In the genomic region with DNA sequence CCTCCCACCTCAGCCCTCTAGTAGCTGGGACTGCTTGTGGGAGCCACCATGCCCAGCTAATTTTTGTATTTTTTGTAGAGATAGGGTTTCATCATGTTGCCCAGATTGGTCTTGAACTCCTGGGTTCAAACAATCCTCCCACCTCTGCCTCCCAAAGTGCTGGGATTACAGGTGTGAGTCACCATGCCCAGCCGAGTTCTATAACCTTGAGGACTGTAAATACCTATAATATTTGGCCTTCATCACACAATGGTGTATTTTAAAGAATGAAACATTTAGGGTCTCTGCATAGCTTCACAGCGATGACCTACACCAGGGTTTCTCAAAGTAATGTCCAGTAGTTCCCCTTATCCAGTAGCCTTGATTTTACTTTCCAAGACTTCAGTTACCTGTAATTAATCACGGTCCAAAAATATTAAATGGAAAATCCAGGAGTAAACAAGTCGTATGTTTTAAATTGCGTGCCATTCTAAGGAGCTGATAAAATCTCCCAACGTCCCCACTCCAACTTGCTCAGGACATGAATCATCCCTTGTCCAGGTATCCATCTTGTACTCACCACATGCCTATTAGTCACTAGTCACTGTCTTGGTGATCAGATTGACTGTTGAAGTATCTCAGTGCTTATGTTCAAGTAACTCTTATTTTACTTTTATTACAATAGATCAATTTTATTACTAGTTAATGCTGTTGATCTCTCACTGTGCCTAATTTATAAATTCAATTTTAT, we compare ENCODE assay signal across 1 cellular context.
TF ChIP-seq lines count a peak whose summit lies in the region.

No MANE protein-coding gene starts in this region.

TF ChIP-seq in K562, 482 proteins besides CTCF, POLR2A, EP300 and RAD21 (continued from another document):
- peak; percentile 37; the same call in 1 of the 2 replicates for TF ChIP-seq JUND (IDR thresholded peaks at IDR 0.05; ENCODE audit: borderline replicate concordance, low read depth, low read length)
- TF ChIP-seq JUND (tag; IDR thresholded peaks at IDR 0.05; ENCODE audit: borderline replicate concordance, low read depth, low read length): peak; percentile 28; the same call in 1 of the 3 replicates
- TF ChIP-seq, protein P1, sequence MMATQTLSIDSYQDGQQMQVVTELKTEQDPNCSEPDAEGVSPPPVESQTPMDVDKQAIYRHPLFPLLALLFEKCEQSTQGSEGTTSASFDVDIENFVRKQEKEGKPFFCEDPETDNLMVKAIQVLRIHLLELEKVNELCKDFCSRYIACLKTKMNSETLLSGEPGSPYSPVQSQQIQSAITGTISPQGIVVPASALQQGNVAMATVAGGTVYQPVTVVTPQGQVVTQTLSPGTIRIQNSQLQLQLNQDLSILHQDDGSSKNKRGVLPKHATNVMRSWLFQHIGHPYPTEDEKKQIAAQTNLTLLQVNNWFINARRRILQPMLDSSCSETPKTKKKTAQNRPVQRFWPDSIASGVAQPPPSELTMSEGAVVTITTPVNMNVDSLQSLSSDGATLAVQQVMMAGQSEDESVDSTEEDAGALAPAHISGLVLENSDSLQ (IDR thresholded peaks at IDR 0.05): peak; percentile 31; the same call in 1 of the 2 replicates
- 0 out of 2 replicates have a peak, but pooled peaks have one; percentile 25 for TF ChIP-seq ARID1B (IDR thresholded peaks at IDR 0.05)
- TF ChIP-seq, protein P2, sequence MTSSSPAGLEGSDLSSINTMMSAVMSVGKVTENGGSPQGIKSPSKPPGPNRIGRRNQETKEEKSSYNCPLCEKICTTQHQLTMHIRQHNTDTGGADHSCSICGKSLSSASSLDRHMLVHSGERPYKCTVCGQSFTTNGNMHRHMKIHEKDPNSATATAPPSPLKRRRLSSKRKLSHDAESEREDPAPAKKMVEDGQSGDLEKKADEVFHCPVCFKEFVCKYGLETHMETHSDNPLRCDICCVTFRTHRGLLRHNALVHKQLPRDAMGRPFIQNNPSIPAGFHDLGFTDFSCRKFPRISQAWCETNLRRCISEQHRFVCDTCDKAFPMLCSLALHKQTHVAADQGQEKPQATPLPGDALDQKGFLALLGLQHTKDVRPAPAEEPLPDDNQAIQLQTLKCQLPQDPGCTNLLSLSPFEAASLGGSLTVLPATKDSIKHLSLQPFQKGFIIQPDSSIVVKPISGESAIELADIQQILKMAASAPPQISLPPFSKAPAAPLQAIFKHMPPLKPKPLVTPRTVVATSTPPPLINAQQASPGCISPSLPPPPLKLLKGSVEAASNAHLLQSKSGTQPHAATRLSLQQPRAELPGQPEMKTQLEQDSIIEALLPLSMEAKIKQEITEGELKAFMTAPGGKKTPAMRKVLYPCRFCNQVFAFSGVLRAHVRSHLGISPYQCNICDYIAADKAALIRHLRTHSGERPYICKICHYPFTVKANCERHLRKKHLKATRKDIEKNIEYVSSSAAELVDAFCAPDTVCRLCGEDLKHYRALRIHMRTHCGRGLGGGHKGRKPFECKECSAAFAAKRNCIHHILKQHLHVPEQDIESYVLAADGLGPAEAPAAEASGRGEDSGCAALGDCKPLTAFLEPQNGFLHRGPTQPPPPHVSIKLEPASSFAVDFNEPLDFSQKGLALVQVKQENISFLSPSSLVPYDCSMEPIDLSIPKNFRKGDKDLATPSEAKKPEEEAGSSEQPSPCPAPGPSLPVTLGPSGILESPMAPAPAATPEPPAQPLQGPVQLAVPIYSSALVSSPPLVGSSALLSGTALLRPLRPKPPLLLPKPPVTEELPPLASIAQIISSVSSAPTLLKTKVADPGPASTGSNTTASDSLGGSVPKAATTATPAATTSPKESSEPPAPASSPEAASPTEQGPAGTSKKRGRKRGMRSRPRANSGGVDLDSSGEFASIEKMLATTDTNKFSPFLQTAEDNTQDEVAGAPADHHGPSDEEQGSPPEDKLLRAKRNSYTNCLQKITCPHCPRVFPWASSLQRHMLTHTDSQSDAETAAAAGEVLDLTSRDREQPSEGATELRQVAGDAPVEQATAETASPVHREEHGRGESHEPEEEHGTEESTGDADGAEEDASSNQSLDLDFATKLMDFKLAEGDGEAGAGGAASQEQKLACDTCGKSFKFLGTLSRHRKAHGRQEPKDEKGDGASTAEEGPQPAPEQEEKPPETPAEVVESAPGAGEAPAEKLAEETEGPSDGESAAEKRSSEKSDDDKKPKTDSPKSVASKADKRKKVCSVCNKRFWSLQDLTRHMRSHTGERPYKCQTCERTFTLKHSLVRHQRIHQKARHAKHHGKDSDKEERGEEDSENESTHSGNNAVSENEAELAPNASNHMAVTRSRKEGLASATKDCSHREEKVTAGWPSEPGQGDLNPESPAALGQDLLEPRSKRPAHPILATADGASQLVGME (CRISPR knock-in tag; IDR thresholded peaks at IDR 0.05): no peak
- no peak for TF ChIP-seq LEF1 (IDR thresholded peaks at IDR 0.05)
- TF ChIP-seq JUN (IDR thresholded peaks at IDR 0.05; ENCODE audit: borderline replicate concordance, low read depth, low read length): peak; percentile 80
- no peak for TF ChIP-seq JUN (CRISPR knock-in tag; IDR thresholded peaks at IDR 0.05; ENCODE audit: borderline replicate concordance)
- no peak for TF ChIP-seq ATF2 (CRISPR knock-in tag; IDR thresholded peaks at IDR 0.05)
- TF ChIP-seq MEIS2 (IDR thresholded peaks at IDR 0.05; ENCODE audit: partially characterized antibody): peak; percentile 74
- TF ChIP-seq, protein P3, sequence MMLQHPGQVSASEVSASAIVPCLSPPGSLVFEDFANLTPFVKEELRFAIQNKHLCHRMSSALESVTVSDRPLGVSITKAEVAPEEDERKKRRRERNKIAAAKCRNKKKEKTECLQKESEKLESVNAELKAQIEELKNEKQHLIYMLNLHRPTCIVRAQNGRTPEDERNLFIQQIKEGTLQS (IDR thresholded peaks at IDR 0.05): peak; percentile 59
- TF ChIP-seq, protein P3 (CRISPR knock-in tag; conservative IDR thresholded peaks at IDR 0.05): no peak
- TF ChIP-seq ZEB2 (IDR thresholded peaks at IDR 0.05): peak; percentile 49; the same call in 1 of the 2 replicates
- peak; percentile 71 for TF ChIP-seq FOSL1 (tag; conservative IDR thresholded peaks at IDR 0.05)
- no peak for TF ChIP-seq TRIM25 (IDR thresholded peaks at IDR 0.05; ENCODE audit: borderline replicate concordance)
